Comparison of ENCODE assay signal across 8 cellular contexts in the genomic region with DNA sequence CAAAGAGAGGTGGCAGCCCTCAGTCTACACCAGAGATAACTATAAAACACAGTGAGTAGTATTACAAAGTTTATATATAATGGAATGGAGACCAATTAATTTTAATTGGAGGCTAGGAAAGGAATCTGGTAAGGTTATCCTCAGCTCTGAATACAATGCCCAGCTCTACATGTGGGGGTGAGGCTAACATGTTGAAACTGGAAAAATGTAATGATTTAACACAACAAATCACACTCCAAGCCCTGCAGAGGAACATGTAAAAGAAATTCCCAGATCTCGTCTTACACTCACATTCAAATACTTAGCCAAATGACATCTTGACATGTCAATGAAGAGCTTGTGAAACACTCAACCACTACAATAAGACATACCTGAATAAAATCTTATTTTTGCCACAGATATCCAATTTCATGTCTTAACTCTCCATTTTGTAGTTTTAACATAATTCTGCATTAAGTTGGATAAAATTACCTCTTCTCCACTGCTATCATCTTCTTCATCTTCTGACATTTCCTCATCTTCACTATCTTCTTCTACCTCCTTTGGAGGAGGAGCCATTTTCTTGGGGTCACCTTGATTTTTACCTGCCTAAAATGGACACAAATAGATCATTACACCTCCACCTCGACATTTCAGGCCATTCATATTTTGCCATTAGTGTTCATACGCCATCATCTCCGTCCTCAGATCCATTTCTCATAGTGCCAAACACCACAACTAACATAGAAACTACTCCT. TPM values are rescaled to one million over a fixed set of nuclear protein-coding genes. Genes with fewer than 3 reads are reported as not detected.
DNase-seq lines count a peak whose midpoint lies in the region; ATAC-seq and TF ChIP-seq lines count a peak whose summit lies in the region.

No MANE protein-coding gene starts in this region.

- H3K9me3 ChIP-seq in skeletal muscle tissue (ENCODE audit: control insufficient read depth in 3 of 3, low read length in 3 of 3), result no peaks in the 10 kb centered on the region

- TF ChIP-seq CTCF in WI38 (IDR thresholded peaks at IDR 0.05; ENCODE audit: low read depth, low read length), result no peak
- no peak for TF ChIP-seq CTCF in glutamatergic neuron (IDR thresholded peaks at IDR 0.05; ENCODE audit: partially characterized antibody, unreplicated experiment)

- H3K4me1 ChIP-seq in skeletal muscle tissue (ENCODE audit: control insufficient read depth in 3 of 3, insufficient read depth in 3 of 3, low read length in 3 of 3), result peaks cover 22 to 32% (median 26%) of the 10 kb centered on the region in 3 donors

- H3K9ac ChIP-seq in skeletal muscle tissue (ENCODE audit: low read depth in 1 of 3, low read length in 3 of 3), result peak overlapping the region; percentile 99 to 100 (median 99)

- H3K4me3 ChIP-seq in H7 (ENCODE audit: insufficient read depth, low read depth, low read length) (peak overlapping the region; percentile 100), WI38 (ENCODE audit: low read depth, low read length) (peak overlapping the region; percentile 96), skeletal muscle tissue (ENCODE audit: low read length in 3 of 3) (peak overlapping the region; percentile 88 to 99 (median 96))

- H3K27ac Mint-ChIP-seq in glutamatergic neuron (ENCODE audit: unreplicated experiment), result peak overlapping the region; percentile 69

- peak overlapping the region; percentile 99 for H3K27ac ChIP-seq in skeletal muscle tissue (ENCODE audit: low read depth, low read length)

- H3K27me3 ChIP-seq in H7 (ENCODE audit: control insufficient read depth, insufficient read depth, low read length) (no peaks in the 10 kb centered on the region), skeletal muscle tissue (ENCODE audit: control insufficient read depth in 3 of 3, insufficient read depth in 3 of 3, low read length in 3 of 3) (no peaks in the 10 kb centered on the region)

- peak overlapping the region; percentile 96 for H3K4me3 Mint-ChIP-seq in glutamatergic neuron (ENCODE audit: unreplicated experiment)

- DNase-seq in H7 (no peak), glutamatergic neuron (no peak), middle frontal gyrus (ENCODE audit: extremely low spot score, low spot score) (no peak), NCI-H510A treated with DMSO at 0.1 percent for 48 hours (lab: John Stamatoyannopoulos, UW) (no peak)
- no peak for DNase-seq in activated CD4-positive, CD25-positive, alpha-beta regulatory T cell (lab: John Stamatoyannopoulos, UW)

- H3K36me3 ChIP-seq in H7 (replicated peaks; ENCODE audit: control insufficient read depth, insufficient read depth, low read length) (peaks cover 45% of the 10 kb centered on the region), skeletal muscle tissue (ENCODE audit: control insufficient read depth in 3 of 3, insufficient read depth in 3 of 3, low read length in 3 of 3) (peaks cover 37 to 50% (median 49%) of the 10 kb centered on the region in 3 donors)

- H3K9me3 Mint-ChIP-seq in glutamatergic neuron (ENCODE audit: unreplicated experiment), result peaks cover 6% of the 10 kb centered on the region

- peaks cover 13% of the 10 kb centered on the region for H3K4me1 Mint-ChIP-seq in glutamatergic neuron (ENCODE audit: low read depth, unreplicated experiment)

- peaks cover 6% of the 10 kb centered on the region for H3K36me3 Mint-ChIP-seq in glutamatergic neuron (ENCODE audit: unreplicated experiment)

- peaks cover 8% of the 10 kb centered on the region for H3K27me3 Mint-ChIP-seq in glutamatergic neuron (ENCODE audit: unreplicated experiment)

- no peak for ATAC-seq in HG02885 (IDR thresholded peaks at IDR 0.05; ENCODE audit: poor library complexity, unreplicated experiment)

RNA-seq across cellular contexts. Expression of gene NCL, which starts 1.4 kb away (rescaled TPM):
- 148 and 278 TPM in 2 replicates for total RNA-seq in H7 (2014; rRNA removed; shearing (Covaris generic))
- total RNA-seq in glutamatergic neuron (ENCODE audit: unreplicated experiment) (320 TPM), skeletal muscle tissue (110 TPM)
